12 cellular contexts compared by ENCODE assay signal in genomic region chr5:179791881-179792611, GRCh38. TPM values are rescaled to one million over a fixed set of nuclear protein-coding genes. Genes with fewer than 3 reads are reported as not detected.
DNase-seq lines count a peak whose midpoint lies in the region; ATAC-seq and TF ChIP-seq lines count a peak whose summit lies in the region.
"Had no signal": no experiment of that assay in that cellular context is flagged by ENCODE, and none has a peak within 500 bp of the region (broad histone marks: within the 10 kb centered on the region; RNA-seq: fewer than 3 reads in every experiment).

No MANE protein-coding gene starts in this region.

- DNase-seq in ascending aorta (ENCODE audit: low spot score in 2 of 2) (no peak), naive B cell (no peak), DMS 273 treated with DMSO at 0.1 percent for 48 hours (lab: John Stamatoyannopoulos, UW) (no peak)
- DNase-seq in activated CD4-positive, alpha-beta memory T cell treated with anti-CD3 and anti-CD28 coated beads, Interleukin-2, amount 10 ng/mL, durations not matched to agents 7 days and 5 days: no peak
- DNase-seq: activated CD8-positive, alpha-beta memory T cell treated with anti-CD3 and anti-CD28 coated beads, Interleukin-2, amount 50 U/mL, for 4 hours; islet precursor cell; NCI-H774 had no signal

- peaks cover 55 to 76% (median 73%) of the 10 kb centered on the region in 10 experiments for H3K4me1 ChIP-seq in BLaER1 treated with 17β-estradiol and CSF1 and Interleukin-3, amounts not matched to agents 10 nM and 100 nM
- H3K4me1 ChIP-seq in ascending aorta: peaks cover 12 to 29% of the 10 kb centered on the region in 2 donors

- intact Hi-C loops in ascending aorta (cut with DNase I): no loop called here

- peak overlapping the region in 1 of 10 experiments; percentile 66; a peak in 1 of 20 replicates for H3K4me3 ChIP-seq in BLaER1 treated with 17β-estradiol and CSF1 and Interleukin-3, amounts not matched to agents 10 nM and 100 nM
- H3K4me3 ChIP-seq in ascending aorta: no peak overlapping the region

- CTCF ChIA-PET in activated CD4-positive, alpha-beta memory T cell treated with anti-CD3 and anti-CD28 coated beads, Interleukin-2, amount 10 ng/mL, durations not matched to agents 7 days and 5 days (lab: Charles Lee): interaction anchor here (0.6 to 3.2 kb wide), 4 partner anchors 10 to 1686 kb away, joined by 3 to 14 read pairs (median 3); no protein-coding TSS in a partner anchor

- peak overlapping the region in 4 of 6 donors; percentile 26 to 58 (median 52) for H3K27ac Mint-ChIP-seq in naive B cell
- no peak overlapping the region for H3K27ac Mint-ChIP-seq in activated CD4-positive, alpha-beta memory T cell treated with anti-CD3 and anti-CD28 coated beads, Interleukin-2, amount 10 ng/mL, durations not matched to agents 7 days and 5 days
- H3K27ac Mint-ChIP-seq: progenitor cell of endocrine pancreas; T-helper 1 cell treated with Interleukin-12 subunit alpha and Interleukin-12 subunit beta and Interleukin-4 antibody, amounts not matched to agents 30 μg/mL and 1 μg/mL, for 36 hours had no signal

- peak overlapping the region; percentile 45 to 84 (median 81); a peak in 20 of 22 replicates for H3K27ac ChIP-seq in BLaER1 treated with 17β-estradiol and CSF1 and Interleukin-3, amounts not matched to agents 10 nM and 100 nM
- peak overlapping the region; percentile 75 to 76 for H3K27ac ChIP-seq in ascending aorta

- H3K4me2 ChIP-seq in BLaER1 treated with 17β-estradiol and CSF1 and Interleukin-3, amounts not matched to agents 10 nM and 100 nM: peak overlapping the region; percentile 83 to 99 (median 95)

- H3K36me3 ChIP-seq in BLaER1 treated with 17β-estradiol and CSF1 and Interleukin-3, amounts not matched to agents 10 nM and 100 nM: peaks cover 0 to 4% (median 1%) of the 10 kb centered on the region in 11 experiments; a peak in 14 of 22 replicates
- H3K36me3 ChIP-seq in ascending aorta: no peaks in the 10 kb centered on the region

- H3K9me3 ChIP-seq in BLaER1 treated with 17β-estradiol and CSF1 and Interleukin-3, amounts not matched to agents 10 nM and 100 nM (replicated peaks in 1 of 11): peaks cover 0 to 6% (median 0%) of the 10 kb centered on the region in 11 experiments; a peak in 4 of 22 replicates
- no peaks in the 10 kb centered on the region for H3K9me3 ChIP-seq in ascending aorta

- POLR2A ChIA-PET in activated CD4-positive, alpha-beta memory T cell treated with anti-CD3 and anti-CD28 coated beads, Interleukin-2, amount 10 ng/mL, durations not matched to agents 7 days and 5 days (lab: Charles Lee): interaction anchor here (1.0 kb wide), 1 partner anchor 167 kb away, joined by 3 read pairs; no protein-coding TSS in a partner anchor

- peaks cover 0 to 2% (median 0%) of the 10 kb centered on the region in 7 donors for H3K9me3 Mint-ChIP-seq in naive B cell
- no peaks in the 10 kb centered on the region for H3K9me3 Mint-ChIP-seq in activated CD4-positive, alpha-beta memory T cell treated with anti-CD3 and anti-CD28 coated beads, Interleukin-2, amount 10 ng/mL, durations not matched to agents 7 days and 5 days
- H3K9me3 Mint-ChIP-seq: T-helper 1 cell treated with Interleukin-12 subunit alpha and Interleukin-12 subunit beta and Interleukin-4 antibody, amounts not matched to agents 30 μg/mL and 1 μg/mL, for 36 hours had no signal

- ATAC-seq in naive B cell (ENCODE audit: low read depth in 2 of 2): no peak
- no peak for ATAC-seq in HG03108 (IDR thresholded peaks at IDR 0.05; ENCODE audit: unreplicated experiment)
- ATAC-seq: HCT116 had no signal

- H3K9ac ChIP-seq in BLaER1 treated with 17β-estradiol and CSF1 and Interleukin-3, amounts not matched to agents 10 nM and 100 nM: peak overlapping the region; percentile 8 to 85 (median 74); a peak in 16 of 22 replicates

- peak overlapping the region in 3 of 8 donors; percentile 25 to 40 (median 27) for H3K4me3 Mint-ChIP-seq in naive B cell
- H3K4me3 Mint-ChIP-seq in activated CD4-positive, alpha-beta memory T cell treated with anti-CD3 and anti-CD28 coated beads, Interleukin-2, amount 10 ng/mL, durations not matched to agents 7 days and 5 days: no peak overlapping the region
- H3K4me3 Mint-ChIP-seq: T-helper 1 cell treated with Interleukin-12 subunit alpha and Interleukin-12 subunit beta and Interleukin-4 antibody, amounts not matched to agents 30 μg/mL and 1 μg/mL, for 36 hours had no signal

- peaks cover 1 to 50% (median 18%) of the 10 kb centered on the region in 11 experiments; a peak in 17 of 22 replicates for H4K20me1 ChIP-seq in BLaER1 treated with 17β-estradiol and CSF1 and Interleukin-3, amounts not matched to agents 10 nM and 100 nM

- H3K27me3 Mint-ChIP-seq in naive B cell: no peaks in the 10 kb centered on the region
- no peaks in the 10 kb centered on the region for H3K27me3 Mint-ChIP-seq in activated CD4-positive, alpha-beta memory T cell treated with anti-CD3 and anti-CD28 coated beads, Interleukin-2, amount 10 ng/mL, durations not matched to agents 7 days and 5 days
- H3K27me3 Mint-ChIP-seq: progenitor cell of endocrine pancreas had no signal

- H3K36me3 Mint-ChIP-seq in naive B cell: no peaks in the 10 kb centered on the region
- peaks cover 4% of the 10 kb centered on the region for H3K36me3 Mint-ChIP-seq in activated CD4-positive, alpha-beta memory T cell treated with anti-CD3 and anti-CD28 coated beads, Interleukin-2, amount 10 ng/mL, durations not matched to agents 7 days and 5 days (ENCODE audit: low read depth)

- H3K4me1 Mint-ChIP-seq in naive B cell: peaks cover 31 to 38% (median 34%) of the 10 kb centered on the region in 3 donors
- H3K4me1 Mint-ChIP-seq in activated CD4-positive, alpha-beta memory T cell treated with anti-CD3 and anti-CD28 coated beads, Interleukin-2, amount 10 ng/mL, durations not matched to agents 7 days and 5 days: peaks cover 26% of the 10 kb centered on the region

- no peaks in the 10 kb centered on the region for H3K27me3 ChIP-seq in BLaER1 treated with 17β-estradiol and CSF1 and Interleukin-3, amounts not matched to agents 10 nM and 100 nM
- no peaks in the 10 kb centered on the region for H3K27me3 ChIP-seq in ascending aorta

- no peak for TF ChIP-seq CTCF in ascending aorta (IDR thresholded peaks at IDR 0.05)

RNA-seq across cellular contexts. Expression of gene LTC4S, which starts 1.7 kb away (rescaled TPM):
- 91.7 TPM for total RNA-seq in ascending aorta
- polyA plus RNA-seq in naive B cell (ENCODE audit: low read depth in 6 of 6): under 1 TPM in 3 of 6 donors, not detected in 3; 0.49 to 0.82 (median 0.63) TPM
- 1 to 10 TPM; 2.1 to 3.3 TPM for total RNA-seq in activated CD4-positive, alpha-beta memory T cell treated with anti-CD3 and anti-CD28 coated beads, Interleukin-2, amount 10 ng/mL, durations not matched to agents 7 days and 5 days

RNA-seq across cellular contexts. Expression of gene MGAT4B, which starts 14.6 kb away (rescaled TPM):
- 207 TPM for total RNA-seq in ascending aorta
- polyA plus RNA-seq in naive B cell (ENCODE audit: low read depth in 6 of 6): 10 to 100 TPM in 3 of 6 donors, 1 to 10 TPM in 3; 6.2 to 17.3 (median 9.5) TPM
- 10 to 100 TPM; 94.8 to 95.7 TPM for total RNA-seq in activated CD4-positive, alpha-beta memory T cell treated with anti-CD3 and anti-CD28 coated beads, Interleukin-2, amount 10 ng/mL, durations not matched to agents 7 days and 5 days

RNA-seq across cellular contexts. Expression of gene SQSTM1, which starts 28.7 kb away (rescaled TPM):
- 476 TPM for total RNA-seq in ascending aorta
- 100 to 1,000 TPM; 177 to 246 (median 194) TPM for polyA plus RNA-seq in naive B cell (ENCODE audit: low read depth in 6 of 6)
- 100 to 1,000 TPM; 178 to 183 TPM for total RNA-seq in activated CD4-positive, alpha-beta memory T cell treated with anti-CD3 and anti-CD28 coated beads, Interleukin-2, amount 10 ng/mL, durations not matched to agents 7 days and 5 days

RNA-seq across cellular contexts. Expression of gene MAML1, which starts 59.4 kb away (rescaled TPM):
- total RNA-seq in ascending aorta: 42.6 TPM
- 1 to 10 TPM; 2.0 to 9.5 (median 3.4) TPM for polyA plus RNA-seq in naive B cell (ENCODE audit: low read depth in 6 of 6)
- total RNA-seq in activated CD4-positive, alpha-beta memory T cell treated with anti-CD3 and anti-CD28 coated beads, Interleukin-2, amount 10 ng/mL, durations not matched to agents 7 days and 5 days: 10 to 100 TPM; 33.3 to 35.2 TPM

Comparison
In these comparisons a context has a peak if more than half of its experiments do, and no peak if none do; other contexts are left out.
1. RNA of gene LTC4S, which starts 1.7 kb away (total RNA-seq): 91.7 TPM in ascending aorta (single experiment); 2.1 to 3.3 TPM in activated CD4-positive, alpha-beta memory T cell treated with anti-CD3 and anti-CD28 coated beads, Interleukin-2, amount 10 ng/mL, durations not matched to agents 7 days and 5 days; every median in the first group is over 10 times any median in the second.